ENCODE assay signal across 17 cellular contexts in genomic region chr1:40140211-40140709, GRCh38. TPM values are rescaled to one million over a fixed set of nuclear protein-coding genes. Genes with fewer than 3 reads are reported as not detected.
DNase-seq lines count a peak whose midpoint lies in the region; ATAC-seq and TF ChIP-seq lines count a peak whose summit lies in the region.
"Had no signal": no experiment of that assay in that cellular context is flagged by ENCODE, and none has a peak within 500 bp of the region (broad histone marks: within the 10 kb centered on the region; RNA-seq: fewer than 3 reads in every experiment).

No MANE protein-coding gene starts in this region.

- H2AFZ ChIP-seq in GM23248 = peak overlapping the region; percentile 56
- peak overlapping the region; percentile 53; the same call in 1 of the 2 replicates for H2AFZ ChIP-seq in SK-N-SH (ENCODE audit: low read depth)

- TF ChIP-seq EP300 in SK-N-SH (IDR thresholded peaks at IDR 0.05; ENCODE audit: borderline replicate concordance in 1 of 2, low read depth in 1 of 2, low read length in 1 of 2) = no peak

- H3K9ac ChIP-seq in GM23248 (no peak overlapping the region), SK-N-SH (no peak overlapping the region)
- H3K9ac ChIP-seq: BLaER1 had no signal

- CTCF ChIA-PET in SK-N-SH (lab: Yijun Ruan, JAX) = interaction anchor here (0.7 to 8.8 kb wide), 6 partner anchors 13 to 298 kb away, joined by 3 to 172 read pairs (median 6); no protein-coding TSS in a partner anchor

- POLR2A ChIA-PET in SK-N-SH (lab: Yijun Ruan, JAX) = no interaction called here

- H3F3A ChIP-seq in GM23248 (ENCODE audit: insufficient read depth) (peaks cover 11% of the 10 kb centered on the region; the same call in 1 of the 2 replicates), SK-N-SH (replicated peaks; ENCODE audit: insufficient read depth) (peaks cover 7% of the 10 kb centered on the region)

- H3K36me3 ChIP-seq in GM23248 (ENCODE audit: low read depth) (no peaks in the 10 kb centered on the region), SK-N-SH (replicated peaks in 1 of 2; ENCODE audit: control insufficient read depth in 1 of 2, insufficient read depth in 2 of 2, low read length in 1 of 2) (no peaks in the 10 kb centered on the region)
- H3K36me3 ChIP-seq: BLaER1 had no signal

- no peak overlapping the region for H3K4me3 ChIP-seq in GM23248
- no peak overlapping the region for H3K4me3 ChIP-seq in SK-N-SH (ENCODE audit: low read depth in 2 of 2, low read length in 1 of 2)
- H3K4me3 ChIP-seq in fibroblast of villous mesenchyme (ENCODE audit: low read depth, low read length) = peak overlapping the region; percentile 32
- H3K4me3 ChIP-seq: BLaER1, SK-N-MC had no signal

- H3K4me1 ChIP-seq in GM23248 (ENCODE audit: insufficient read depth) (no peaks in the 10 kb centered on the region), SK-N-SH (ENCODE audit: control insufficient read depth in 1 of 2, insufficient read depth in 2 of 2, low read depth in 1 of 2, low read length in 1 of 2) (peaks cover 0 to 8% of the 10 kb centered on the region in 2 experiments; a peak in 1 of 4 replicates)
- H3K4me1 ChIP-seq: BLaER1 had no signal

- no peaks in the 10 kb centered on the region; the same call in 1 of the 2 replicates for H3K27me3 ChIP-seq in GM23248 (replicated peaks; ENCODE audit: insufficient read depth)
- H3K27me3 ChIP-seq in SK-N-SH (ENCODE audit: insufficient read depth) = no peaks in the 10 kb centered on the region; the same call in 1 of the 2 replicates
- H3K27me3 ChIP-seq: BLaER1 had no signal

- H3K79me2 ChIP-seq in GM23248 (ENCODE audit: insufficient read depth) (no peaks in the 10 kb centered on the region), SK-N-SH (ENCODE audit: insufficient read depth) (no peaks in the 10 kb centered on the region)

- in situ Hi-C loops in GM23248 (cut with MboI) = loop anchor here (10.0 kb wide), 1 partner anchor 195 kb away; no protein-coding TSS in a partner anchor

- peak overlapping the region; percentile 87 for H3K27ac ChIP-seq in 22Rv1
- no peak overlapping the region for H3K27ac ChIP-seq in GM23248
- H3K27ac ChIP-seq in SK-N-SH (ENCODE audit: low read depth in 2 of 2, low read length in 1 of 2) = no peak overlapping the region
- H3K27ac ChIP-seq: BLaER1, SK-N-MC had no signal

- DNase-seq in GM23248 (peak; percentile 27), SK-N-SH (no peak), fibroblast of villous mesenchyme (ENCODE audit: low read depth) (peak; percentile 74), NCI-H446 (lab: John Stamatoyannopoulos, UW) (no peak), NCI-H446 treated with DMSO at 0.1 percent for 48 hours (lab: John Stamatoyannopoulos, UW) (no peak)
- DNase-seq in activated naive CD4-positive, alpha-beta T cell treated with Interleukin-2 at 50 U/mL for 16 hours = no peak
- DNase-seq: activated CD4-positive, CD25-positive, alpha-beta regulatory T cell; activated T-cell treated with anti-CD3 and anti-CD28 coated beads, Interleukin-2, amount 50 U/mL, for 72 hours; GF-D8; NCI-H1105; NCI-H526 treated with DMSO at 0.1 percent for 48 hours; stimulated activated CD4-positive, alpha-beta T cell treated with anti-CD3 and anti-CD28 coated beads, Interleukin-4, amount 100 ng/mL, for 1 hour; stimulated activated naive B cell treated with anti-CD40 and anti-IgM and Interleukin-4, amounts not matched to agents 10 μg/mL and 1 μg/mL and 100 μg/mL, for 72 hours had no signal

- 62 to 66% methylated on average over 3 of the region's 3 CpGs for WGBS in GM23248 (ENCODE audit: low coverage in 1 of 2, low lambda C conversion rate in 2 of 2, missing lambda C conversion rate in 2 of 2), 2 experiments
- 77% methylated on average over 3 of the region's 3 CpGs for WGBS in SK-N-SH (ENCODE audit: low lambda C conversion rate)

- H3K9me3 ChIP-seq in GM23248 (ENCODE audit: low read depth) = no peaks in the 10 kb centered on the region
- H3K9me3 ChIP-seq in SK-N-SH = no peaks in the 10 kb centered on the region
- H3K9me3 ChIP-seq: BLaER1 had no signal

- no peak for TF ChIP-seq RAD21 in SK-N-SH (IDR thresholded peaks at IDR 0.05; ENCODE audit: low read length)

- no peak for ATAC-seq in GM18520 (IDR thresholded peaks at IDR 0.05; ENCODE audit: unreplicated experiment)
- ATAC-seq: activated T-cell treated with anti-CD3 and anti-CD28 coated beads, Interleukin-2, amount 50 U/mL, for 72 hours; stimulated activated naive B cell treated with anti-CD40 and anti-IgM and Interleukin-4, amounts not matched to agents 10 μg/mL and 1 μg/mL and 100 μg/mL, for 72 hours had no signal

- H3K9me2 ChIP-seq in GM23248 (ENCODE audit: insufficient read depth) (no peaks in the 10 kb centered on the region), SK-N-SH (no peaks in the 10 kb centered on the region)

- H4K20me1 ChIP-seq in GM23248 (ENCODE audit: insufficient read depth) (no peaks in the 10 kb centered on the region), SK-N-SH (ENCODE audit: insufficient read depth) (no peaks in the 10 kb centered on the region)
- H4K20me1 ChIP-seq: BLaER1 had no signal

- peak overlapping the region; percentile 5 for H3K4me2 ChIP-seq in GM23248 (ENCODE audit: unreplicated experiment)
- no peak overlapping the region for H3K4me2 ChIP-seq in SK-N-SH
- H3K4me2 ChIP-seq: BLaER1 had no signal

- TF ChIP-seq CTCF in 22Rv1 (IDR thresholded peaks at IDR 0.05) (no peak), SK-N-SH (IDR thresholded peaks at IDR 0.05) (no peak), fibroblast of villous mesenchyme (IDR thresholded peaks at IDR 0.05; ENCODE audit: insufficient read depth, low read depth, low read length) (no peak)

TF ChIP-seq in SK-N-SH, 30 proteins besides CTCF, POLR2A, EP300 and RAD21:
- no peak for TF ChIP-seq MAX (IDR thresholded peaks at IDR 0.05; ENCODE audit: low read depth)
- peak; percentile 31; the same call in 1 of the 2 replicates for TF ChIP-seq ELF1 (IDR thresholded peaks at IDR 0.05)

RNA-seq across cellular contexts. Expression of gene RLF, which starts 20.9 kb away (rescaled TPM):
- total RNA-seq in GM23248 (2014; rRNA removed; shearing (Covaris generic)) = 16.4 and 18.1 TPM in 2 replicates
- polyA plus RNA-seq in GM23248 (2016; fragmentation: Nextera tagmentation; extraction: Ambion mirVana) (6.7 and 7.3 TPM in 2 replicates), SK-N-SH (2012; rRNA removed) (2.3 and 3.0 TPM in 2 replicates)
- polyA plus RNA-seq in SK-N-SH (2012; cell fraction: cytosol; rRNA removed) = 2.9 and 3.3 TPM in 2 replicates
- 3.4 and 7.3 TPM in 2 replicates for polyA plus RNA-seq in SK-N-SH (2012; cell fraction: nucleus; rRNA removed)
- total RNA-seq in fibroblast of villous mesenchyme = 20.3 and 26.3 TPM in 2 replicates

RNA-seq across cellular contexts. Expression of gene PPT1, which starts 43.2 kb away (rescaled TPM):
- 26.9 and 38.3 TPM in 2 replicates for total RNA-seq in GM23248 (2014; rRNA removed; shearing (Covaris generic))
- 53.1 and 54.0 TPM in 2 replicates for polyA plus RNA-seq in GM23248 (2016; fragmentation: Nextera tagmentation; extraction: Ambion mirVana)
- polyA plus RNA-seq in SK-N-SH (2012; rRNA removed) = 26.0 and 37.6 TPM in 2 replicates
- 37.4 and 38.5 TPM in 2 replicates for polyA plus RNA-seq in SK-N-SH (2012; cell fraction: cytosol; rRNA removed)
- 11.1 and 21.7 TPM in 2 replicates for polyA plus RNA-seq in SK-N-SH (2012; cell fraction: nucleus; rRNA removed)
- 38.3 and 70.8 TPM in 2 replicates for total RNA-seq in fibroblast of villous mesenchyme

Comparison
In these comparisons a context has a peak if more than half of its experiments do, and no peak if none do; other contexts are left out.
1. DNase-seq: peak in GM23248 (single experiment) and fibroblast of villous mesenchyme (single experiment); none in SK-N-SH (single experiment), NCI-H446 (0 of 2), NCI-H446 treated with DMSO at 0.1 percent for 48 hours (single experiment) and activated naive CD4-positive, alpha-beta T cell treated with Interleukin-2 at 50 U/mL for 16 hours (single experiment).